Comparison of ENCODE assay signal across 9 cellular contexts in genomic region chr22:38260760-38261477, GRCh38. TPM values are rescaled to one million over a fixed set of nuclear protein-coding genes. Genes with fewer than 3 reads are reported as not detected.
DNase-seq lines count a peak whose midpoint lies in the region; ATAC-seq and TF ChIP-seq lines count a peak whose summit lies in the region.
"Had no signal": no experiment of that assay in that cellular context is flagged by ENCODE, and none has a peak within 500 bp of the region (broad histone marks: within the 10 kb centered on the region; RNA-seq: fewer than 3 reads in every experiment).

No MANE protein-coding gene starts in this region.

- TF ChIP-seq CTCF in hepatocyte (IDR thresholded peaks at IDR 0.05; ENCODE audit: poor library complexity), result no peak

- POLR2A ChIA-PET in T-cell (lab: Charles Lee), result no interaction called here

- peak overlapping the region; percentile 48 to 81 for H3K27ac Mint-ChIP-seq in T-cell
- peak overlapping the region; percentile 89 for H3K27ac Mint-ChIP-seq in stimulated activated effector memory CD8-positive, alpha-beta T cell treated with anti-CD3 and anti-CD28 coated beads, Interleukin-12 subunit alpha, Interleukin-12 subunit beta, amount 100 ng/mL, for 72 hours

- DNase-seq in T-cell (no peak), hepatocyte (ENCODE audit: low spot score) (no peak), HuH-7.5 (ENCODE audit: low spot score) (no peak), NCI-H82 treated with DMSO at 0.1 percent for 48 hours (lab: John Stamatoyannopoulos, UW; ENCODE audit: unreplicated experiment) (no peak), DMS 273 (lab: John Stamatoyannopoulos, UW; ENCODE audit: unreplicated experiment) (no peak), amniotic stem cell (lab: John Stamatoyannopoulos, UW) (no peak)
- DNase-seq in stimulated activated effector memory CD8-positive, alpha-beta T cell treated with anti-CD3 and anti-CD28 coated beads, Interleukin-12 subunit alpha, Interleukin-12 subunit beta, amount 100 ng/mL, for 72 hours (ENCODE audit: low spot score in 2 of 2), result no peak
- DNase-seq: H7 had no signal

- no peaks in the 10 kb centered on the region for H3K9me2 ChIP-seq in hepatocyte (replicated peaks; ENCODE audit: insufficient read depth)

- H3K36me3 Mint-ChIP-seq in T-cell, result peaks cover 10% of the 10 kb centered on the region
- H3K36me3 Mint-ChIP-seq in stimulated activated effector memory CD8-positive, alpha-beta T cell treated with anti-CD3 and anti-CD28 coated beads, Interleukin-12 subunit alpha, Interleukin-12 subunit beta, amount 100 ng/mL, for 72 hours, result peaks cover 6% of the 10 kb centered on the region

- no peaks in the 10 kb centered on the region for H3K27me3 Mint-ChIP-seq in T-cell

- ATAC-seq in GM19452 (IDR thresholded peaks at IDR 0.05; ENCODE audit: unreplicated experiment) (peak; percentile 19), T-cell (replicated peaks in 1 of 4) (no peak)
- ATAC-seq in stimulated activated effector memory CD8-positive, alpha-beta T cell treated with anti-CD3 and anti-CD28 coated beads, Interleukin-12 subunit alpha, Interleukin-12 subunit beta, amount 100 ng/mL, for 72 hours, result no peak

- no peaks in the 10 kb centered on the region for H3K36me3 ChIP-seq in hepatocyte (replicated peaks; ENCODE audit: insufficient read depth, low read depth)

- no peak overlapping the region for H2AFZ ChIP-seq in hepatocyte

- CTCF ChIA-PET in T-cell (lab: Charles Lee), result interaction anchor here in 1 of 2 donors (1.0 to 1.1 kb wide), 2 partner anchors 13 to 205 kb away, joined by 3 read pairs; no protein-coding TSS in a partner anchor

- H4K20me1 ChIP-seq in hepatocyte (ENCODE audit: insufficient read depth, poor library complexity, severe bottlenecking), result peaks cover 25% of the 10 kb centered on the region

- peaks cover 36% of the 10 kb centered on the region for H3K4me1 ChIP-seq in hepatocyte (ENCODE audit: insufficient read depth)

- H3K9me3 ChIP-seq in hepatocyte (ENCODE audit: low read depth), result no peaks in the 10 kb centered on the region

- peaks cover 37 to 57% (median 56%) of the 10 kb centered on the region in 3 donors for H3K4me1 Mint-ChIP-seq in T-cell
- peaks cover 55% of the 10 kb centered on the region for H3K4me1 Mint-ChIP-seq in stimulated activated effector memory CD8-positive, alpha-beta T cell treated with anti-CD3 and anti-CD28 coated beads, Interleukin-12 subunit alpha, Interleukin-12 subunit beta, amount 100 ng/mL, for 72 hours

- H3K27me3 ChIP-seq in hepatocyte, result no peaks in the 10 kb centered on the region

- 71% methylated on average over 13 of the region's 13 CpGs for WGBS in hepatocyte (ENCODE audit: low lambda C conversion rate, missing lambda C conversion rate)

- peak overlapping the region; percentile 51 for H3K4me2 ChIP-seq in hepatocyte

- no peak overlapping the region for H3K4me3 ChIP-seq in hepatocyte

- H3K9me3 Mint-ChIP-seq in T-cell, result no peaks in the 10 kb centered on the region
- no peaks in the 10 kb centered on the region for H3K9me3 Mint-ChIP-seq in stimulated activated effector memory CD8-positive, alpha-beta T cell treated with anti-CD3 and anti-CD28 coated beads, Interleukin-12 subunit alpha, Interleukin-12 subunit beta, amount 100 ng/mL, for 72 hours

- H3K4me3 Mint-ChIP-seq in T-cell, result no peak overlapping the region
- peak overlapping the region; percentile 47 for H3K4me3 Mint-ChIP-seq in stimulated activated effector memory CD8-positive, alpha-beta T cell treated with anti-CD3 and anti-CD28 coated beads, Interleukin-12 subunit alpha, Interleukin-12 subunit beta, amount 100 ng/mL, for 72 hours

- H3K27ac ChIP-seq in hepatocyte, result peak overlapping the region; percentile 47

- H3K79me2 ChIP-seq in hepatocyte, result peaks cover 99% of the 10 kb centered on the region

RNA-seq across cellular contexts. Expression of gene TMEM184B, which starts 11.9 kb away (rescaled TPM):
- total RNA-seq in T-cell, result 10 to 100 TPM; 30.8 to 41.3 (median 35.8) TPM
- total RNA-seq in hepatocyte, result 32.1 and 58.2 TPM in 2 replicates
- polyA plus RNA-seq in hepatocyte, result 90.0 and 102 TPM in 2 replicates

RNA-seq across cellular contexts. Expression of gene CSNK1E, which starts 56.3 kb away (rescaled TPM):
- total RNA-seq in T-cell (100 to 1,000 TPM; 105 to 142 (median 115) TPM), hepatocyte (85.8 and 89.5 TPM in 2 replicates)
- polyA plus RNA-seq in hepatocyte, result 123 and 152 TPM in 2 replicates

RNA-seq across cellular contexts. Expression of gene MAFF, which starts 59.1 kb away (rescaled TPM):
- 10 to 100 TPM in 2 of 5 donors, 1 to 10 TPM in 3; 6.5 to 49.9 (median 9.6) TPM for total RNA-seq in T-cell
- total RNA-seq in hepatocyte, result 55.9 and 70.4 TPM in 2 replicates
- 67.2 and 76.3 TPM in 2 replicates for polyA plus RNA-seq in hepatocyte
